Comparison of ENCODE assay signal across 20 cellular contexts in the genomic region with DNA sequence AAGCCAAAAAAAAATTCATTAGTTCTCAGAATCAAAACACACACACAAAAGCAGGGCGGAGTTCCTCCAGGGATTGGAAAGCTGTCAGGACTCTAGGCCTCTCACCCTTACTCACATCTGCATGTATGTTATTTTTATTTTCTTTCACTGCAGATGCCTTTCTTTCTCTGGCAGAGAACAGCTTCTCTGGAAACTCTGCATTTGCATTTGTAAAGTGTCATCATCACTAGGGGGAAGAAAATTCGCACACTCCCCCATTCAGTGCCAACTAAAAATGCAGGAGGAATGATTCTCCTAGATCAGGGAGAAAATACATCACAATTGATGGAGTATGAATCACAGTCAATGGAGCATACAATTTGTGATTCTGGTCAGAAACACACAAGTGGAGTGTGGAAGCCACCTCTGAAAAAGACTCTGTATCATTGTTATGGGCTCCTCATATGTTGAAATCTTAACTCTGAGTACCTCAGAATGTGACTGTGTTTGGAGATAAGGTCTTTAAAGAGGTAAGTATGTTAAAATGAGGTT.
DNase-seq lines count a peak whose midpoint lies in the region; ATAC-seq, FAIRE-seq and TF ChIP-seq lines count a peak whose summit lies in the region.
"Had no signal": no experiment of that assay in that cellular context is flagged by ENCODE, and none has a peak within 500 bp of the region (broad histone marks: within the 10 kb centered on the region; RNA-seq: fewer than 3 reads in every experiment).

No MANE protein-coding gene starts in this region.

- H3K14ac ChIP-seq in H9 (ENCODE audit: insufficient read depth, low read length) = no peak overlapping the region

- H3K18ac ChIP-seq in H9 (ENCODE audit: insufficient read length, low read depth, low read length) = no peak overlapping the region

- H2BK20ac ChIP-seq in H9 (ENCODE audit: low read depth, low read length, poor library complexity, severe bottlenecking) = no peak overlapping the region

- H3K56ac ChIP-seq in H9 (ENCODE audit: insufficient read length, low read depth, low read length) = no peak overlapping the region

- no peaks in the 10 kb centered on the region for H3K79me2 ChIP-seq in H9 (ENCODE audit: insufficient read depth, low read length)

- no peak overlapping the region for H2BK12ac ChIP-seq in H9 (ENCODE audit: insufficient read length, low read depth, low read length)

- H3K27ac Mint-ChIP-seq in H9 = peak overlapping the region; percentile 5 to 58 (median 48); a peak in 5 of 7 replicates
- H3K27ac Mint-ChIP-seq: CD8-positive, alpha-beta memory T cell had no signal

- H2BK120ac ChIP-seq in H9 (ENCODE audit: low read depth, low read length, poor library complexity, severe bottlenecking) = no peak overlapping the region

- intact Hi-C loops in mucosa of descending colon (cut with DNase I, micrococcal nuclease) = no loop called here

- H3T11ph ChIP-seq in H9 (ENCODE audit: low read length) = no peak overlapping the region

- no peak overlapping the region for H3K4ac ChIP-seq in H9 (ENCODE audit: low read depth, low read length)

- H3K27me3 ChIP-seq in H9 (ENCODE audit: insufficient read depth, low read length) = no peaks in the 10 kb centered on the region
- H3K27me3 ChIP-seq: BLaER1 treated with 17β-estradiol and CSF1 and Interleukin-3, amounts not matched to agents 10 nM and 100 nM had no signal

- no CpG with 5 or more reads among the region's 2 CpGs for WGBS in H9 (ENCODE audit: extremely low coverage, insufficient read length, low lambda C conversion rate)

- no peaks in the 10 kb centered on the region for H4K20me1 ChIP-seq in H9 (ENCODE audit: control insufficient read depth, insufficient read depth, insufficient read length)
- H4K20me1 ChIP-seq: BLaER1 treated with 17β-estradiol and CSF1 and Interleukin-3, amounts not matched to agents 10 nM and 100 nM had no signal

- no peaks in the 10 kb centered on the region for H3K79me1 ChIP-seq in H9 (ENCODE audit: insufficient read depth, low read depth, low read length, poor library complexity, severe bottlenecking)

- H3K23me2 ChIP-seq in H9 (ENCODE audit: insufficient read length, low read depth, low read length, poor library complexity, severe bottlenecking) = no peaks in the 10 kb centered on the region

- no peak overlapping the region for H3K9ac ChIP-seq in H9 (ENCODE audit: extremely low read depth, insufficient read length, low read length)
- H3K9ac ChIP-seq: BLaER1 treated with 17β-estradiol and CSF1 and Interleukin-3, amounts not matched to agents 10 nM and 100 nM had no signal

- peaks cover 25 to 32% of the 10 kb centered on the region in 2 experiments for H3K4me1 Mint-ChIP-seq in H9
- H3K4me1 Mint-ChIP-seq: CD8-positive, alpha-beta memory T cell had no signal

- DNase-seq in H9 = no peak
- peak; percentile 44 for DNase-seq in astrocyte of the hippocampus (ENCODE audit: low read depth, low spot score)
- DNase-seq in iPS-NIHi11 (ENCODE audit: low spot score) = peak; percentile 22
- DNase-seq in renal cortical epithelial cell (ENCODE audit: low read depth) = peak; percentile 82
- no peak for DNase-seq in NCI-H2227 (lab: John Stamatoyannopoulos, UW; ENCODE audit: unreplicated experiment)
- no peak for DNase-seq in mucosa of descending colon
- no peak for DNase-seq in GM19239 (ENCODE audit: insufficient read length, low spot score)
- DNase-seq: CD8-positive, alpha-beta memory T cell; IMR-90; NCI-H1417 treated with DMSO at 0.1 percent for 48 hours; NCI-H187 treated with DMSO at 0.1 percent for 48 hours; NCI-H345; NCI-H524 treated with DMSO at 0.1 percent for 48 hours; RPMI8226; SIG-M5 had no signal

- no peak overlapping the region for H2BK15ac ChIP-seq in H9 (ENCODE audit: low read depth, low read length)

- H3K4me3 ChIP-seq in mucosa of descending colon = no peak overlapping the region
- H3K4me3 ChIP-seq: A549; BLaER1 treated with 17β-estradiol and CSF1 and Interleukin-3, amounts not matched to agents 10 nM and 100 nM had no signal

- no peak for ATAC-seq in mucosa of descending colon
- ATAC-seq: A549 had no signal

- no peak overlapping the region for H3K4me3 Mint-ChIP-seq in H9
- H3K4me3 Mint-ChIP-seq: CD8-positive, alpha-beta memory T cell had no signal

- H3K23ac ChIP-seq in H9 (ENCODE audit: insufficient read length, low read depth, low read length) = no peak overlapping the region

- H3K27me3 Mint-ChIP-seq in H9 (ENCODE audit: low read depth) = no peaks in the 10 kb centered on the region
- H3K27me3 Mint-ChIP-seq: CD8-positive, alpha-beta memory T cell had no signal

- no peak for FAIRE-seq in GM19239 (lab: Jason Lieb, UNC)
- FAIRE-seq: A549, D721Med, GM12892, GM18507 had no signal

- no peak overlapping the region for H4K5ac ChIP-seq in H9 (ENCODE audit: insufficient read length, low read depth, low read length)

- no peak overlapping the region for H3K27ac ChIP-seq in H9 (ENCODE audit: insufficient read length, low read depth, low read length)
- H3K27ac ChIP-seq: A549; BLaER1 treated with 17β-estradiol and CSF1 and Interleukin-3, amounts not matched to agents 10 nM and 100 nM had no signal

- no peaks in the 10 kb centered on the region for H3K36me3 ChIP-seq in mucosa of descending colon (ENCODE audit: low read depth)
- H3K36me3 ChIP-seq: BLaER1 treated with 17β-estradiol and CSF1 and Interleukin-3, amounts not matched to agents 10 nM and 100 nM had no signal

- H3K9me3 Mint-ChIP-seq in H9 = no peaks in the 10 kb centered on the region

- H3K9me3 ChIP-seq in H9 (ENCODE audit: control insufficient read depth, low read depth, low read length) (no peaks in the 10 kb centered on the region), mucosa of descending colon (no peaks in the 10 kb centered on the region)
- H3K9me3 ChIP-seq: A549; BLaER1 treated with 17β-estradiol and CSF1 and Interleukin-3, amounts not matched to agents 10 nM and 100 nM had no signal

- no peak overlapping the region for H4K8ac ChIP-seq in H9 (replicated peaks; ENCODE audit: insufficient read length, low read depth, low read length)

- no peaks in the 10 kb centered on the region for H3K36me3 Mint-ChIP-seq in H9 (ENCODE audit: insufficient read depth in 1 of 3, low read depth in 3 of 3)
- H3K36me3 Mint-ChIP-seq: CD8-positive, alpha-beta memory T cell had no signal

- H2BK5ac ChIP-seq in H9 (ENCODE audit: insufficient read length, low read length) = no peak overlapping the region

- no peak overlapping the region for H2AFZ ChIP-seq in H9 (ENCODE audit: low read length)

- no peak for TF ChIP-seq CTCF in H9 (conservative IDR thresholded peaks at IDR 0.05)
- TF ChIP-seq CTCF in mucosa of descending colon (IDR thresholded peaks at IDR 0.05) = no peak

- H3K4me1 ChIP-seq in H9 (ENCODE audit: insufficient read depth, low read length) = peaks cover 6% of the 10 kb centered on the region; the same call in 1 of the 2 replicates
- H3K4me1 ChIP-seq in mucosa of descending colon (ENCODE audit: low read depth) = no peaks in the 10 kb centered on the region
- H3K4me1 ChIP-seq: A549 had no signal

- no peak overlapping the region for H4K91ac ChIP-seq in H9 (ENCODE audit: insufficient read length, low read depth, low read length)

- H3K4me2 ChIP-seq in H9 (ENCODE audit: insufficient read depth, insufficient read length, low read length) = no peak overlapping the region
- H3K4me2 ChIP-seq: A549; BLaER1 treated with 17β-estradiol and CSF1 and Interleukin-3, amounts not matched to agents 10 nM and 100 nM had no signal

- H2AK5ac ChIP-seq in H9 (ENCODE audit: insufficient read length, low read length) = no peak overlapping the region

Comparison
In these comparisons a context has a peak if more than half of its experiments do, and no peak if none do; other contexts are left out.
1. DNase-seq: peak in astrocyte of the hippocampus (single experiment), iPS-NIHi11 (single experiment) and renal cortical epithelial cell (single experiment); none in H9 (single experiment), NCI-H2227 (single experiment), mucosa of descending colon (0 of 3) and GM19239 (single experiment).